8 cellular contexts compared by ENCODE assay signal in genomic region chr9:95505676-95506437, GRCh38. TPM values are rescaled to one million over a fixed set of nuclear protein-coding genes. Genes with fewer than 3 reads are reported as not detected.
DNase-seq lines count a peak whose midpoint lies in the region; ATAC-seq and TF ChIP-seq lines count a peak whose summit lies in the region.

No MANE protein-coding gene starts in this region.

- peak; percentile 27 for ATAC-seq in GM19463 (IDR thresholded peaks at IDR 0.05; ENCODE audit: unreplicated experiment)
- peak; percentile 3 to 4 for ATAC-seq in naive thymus-derived CD8-positive, alpha-beta T cell

- H3K9ac ChIP-seq in fibroblast of lung (ENCODE audit: insufficient read depth, low read length): peak overlapping the region; percentile 66

- CTCF ChIA-PET in CD8-positive, alpha-beta memory T cell (lab: Charles Lee): interaction anchor here (0.7 to 2.0 kb wide), 3 partner anchors 11 to 44 kb away, joined by 3 to 14 read pairs (median 4); partner anchors contain the start of gene PTCH1

- no peak for TF ChIP-seq POLR2A in vagina (IDR thresholded peaks at IDR 0.05)

- H3K9me3 ChIP-seq in CD8-positive, alpha-beta memory T cell (ENCODE audit: low read length): no peaks in the 10 kb centered on the region
- H3K9me3 ChIP-seq in fibroblast of lung (ENCODE audit: control insufficient read depth, insufficient read depth, low read depth, low read length) (no peaks in the 10 kb centered on the region), vagina (no peaks in the 10 kb centered on the region)

- peaks cover 24% of the 10 kb centered on the region for H3K4me1 ChIP-seq in CD8-positive, alpha-beta memory T cell (ENCODE audit: insufficient read depth, low read length)
- peaks cover 3% of the 10 kb centered on the region for H3K4me1 ChIP-seq in fibroblast of lung (ENCODE audit: control insufficient read depth, extremely low read depth, insufficient read depth, low read length)
- peaks cover 33% of the 10 kb centered on the region for H3K4me1 ChIP-seq in vagina

- H3K79me2 ChIP-seq in fibroblast of lung (ENCODE audit: control insufficient read depth, insufficient read depth, low read length): peaks cover 1% of the 10 kb centered on the region

- peaks cover 0 to 21% (median 1%) of the 10 kb centered on the region in 3 donors for H3K36me3 Mint-ChIP-seq in CD8-positive, alpha-beta memory T cell
- peaks cover 0 to 2% (median 0%) of the 10 kb centered on the region in 3 donors for H3K36me3 Mint-ChIP-seq in naive thymus-derived CD8-positive, alpha-beta T cell

- intact Hi-C loops in vagina (cut with DNase I): loop anchor here (5.0 kb wide), 1 partner anchor 371 kb away; the partner anchor contains the start of gene ERCC6L2

- H3K27me3 Mint-ChIP-seq in CD8-positive, alpha-beta memory T cell: peaks cover 18 to 26% of the 10 kb centered on the region in 2 donors
- peaks cover 0 to 32% (median 0%) of the 10 kb centered on the region in 5 donors for H3K27me3 Mint-ChIP-seq in naive thymus-derived CD8-positive, alpha-beta T cell

- POLR2A ChIA-PET in CD8-positive, alpha-beta memory T cell (lab: Charles Lee): interaction anchor here (0.6 to 2.6 kb wide), 3 partner anchors 11 to 810 kb away, joined by 4 to 33 read pairs (median 6); no protein-coding TSS in a partner anchor
- POLR2A ChIA-PET in naive thymus-derived CD8-positive, alpha-beta T cell (lab: Charles Lee): interaction anchor here (1.1 to 6.0 kb wide), 6 partner anchors 11 to 382 kb away, joined by 3 to 99 read pairs (median 8); partner anchors contain the start of genes ERCC6L2 and PTCH1

- peak overlapping the region; percentile 49 for H2AFZ ChIP-seq in fibroblast of lung (ENCODE audit: low read length)

- H3K4me2 ChIP-seq in fibroblast of lung (ENCODE audit: extremely low read depth, insufficient read depth, low read length): peak overlapping the region; percentile 78

- TF ChIP-seq CTCF in fibroblast of lung (conservative IDR thresholded peaks at IDR 0.05 in 1 of 2, IDR thresholded peaks at IDR 0.05 in 1 of 2; ENCODE audit: low read depth in 1 of 2, low read length in 2 of 2): no peak
- TF ChIP-seq CTCF in vagina (IDR thresholded peaks at IDR 0.05): no peak

- peaks cover 60 to 72% (median 65%) of the 10 kb centered on the region in 3 donors for H3K4me1 Mint-ChIP-seq in CD8-positive, alpha-beta memory T cell
- H3K4me1 Mint-ChIP-seq in naive thymus-derived CD8-positive, alpha-beta T cell: peaks cover 38 to 72% (median 56%) of the 10 kb centered on the region in 4 donors

- H3K36me3 ChIP-seq in CD8-positive, alpha-beta memory T cell (ENCODE audit: insufficient read depth, low read length): no peaks in the 10 kb centered on the region
- H3K36me3 ChIP-seq in fibroblast of lung (ENCODE audit: control insufficient read depth, insufficient read depth, low read length) (no peaks in the 10 kb centered on the region), vagina (no peaks in the 10 kb centered on the region)

- H3K27ac Mint-ChIP-seq in CD8-positive, alpha-beta memory T cell: peak overlapping the region; percentile 60 to 94 (median 88)
- H3K27ac Mint-ChIP-seq in naive thymus-derived CD8-positive, alpha-beta T cell: peak overlapping the region; percentile 82 to 94 (median 90)

- peak overlapping the region; percentile 84 for H3K4me3 ChIP-seq in CD8-positive, alpha-beta memory T cell (ENCODE audit: low read length)
- peak overlapping the region; percentile 74 to 89 (median 82) for H3K4me3 ChIP-seq in fibroblast of lung (replicated peaks in 1 of 4; ENCODE audit: control extremely low read depth in 1 of 4, insufficient read depth in 1 of 4, low read depth in 3 of 4, low read length in 4 of 4)
- peak overlapping the region; percentile 76 to 87 for H3K4me3 ChIP-seq in vagina

- H3K27me3 ChIP-seq in CD8-positive, alpha-beta memory T cell (ENCODE audit: insufficient read depth, low read length, poor library complexity, severe bottlenecking): no peaks in the 10 kb centered on the region
- H3K27me3 ChIP-seq in fibroblast of lung (ENCODE audit: control insufficient read depth, insufficient read depth, low read length): no peaks in the 10 kb centered on the region
- H3K27me3 ChIP-seq in vagina: no peaks in the 10 kb centered on the region

- DNase-seq in CD8-positive, alpha-beta memory T cell: peak in 3 of 5 donors; percentile 22 to 57 (median 24)
- DNase-seq in NCI-H1930 (lab: John Stamatoyannopoulos, UW) (peak; percentile 31 to 41), fibroblast of lung (ENCODE audit: low read depth in 2 of 2) (peak; percentile 58 to 75), vagina (ENCODE audit: extremely low spot score in 2 of 2) (no peak), NCI-H446 treated with DMSO at 0.1 percent for 48 hours (lab: John Stamatoyannopoulos, UW) (no peak)
- DNase-seq in activated T-cell treated with anti-CD3 and anti-CD28 coated beads, Interleukin-2, amount 50 U/mL, for 1 hour: peak; percentile 56
- DNase-seq in naive thymus-derived CD8-positive, alpha-beta T cell: peak in 6 of 10 donors; percentile 6 to 40 (median 30)

- no peaks in the 10 kb centered on the region for H4K20me1 ChIP-seq in fibroblast of lung (ENCODE audit: control insufficient read depth, extremely low read depth, insufficient read depth, low read length)

- H3K9me3 Mint-ChIP-seq in CD8-positive, alpha-beta memory T cell: peaks cover 0 to 2% (median 0%) of the 10 kb centered on the region in 5 donors
- no peaks in the 10 kb centered on the region for H3K9me3 Mint-ChIP-seq in naive thymus-derived CD8-positive, alpha-beta T cell

- H3K27ac ChIP-seq in CD8-positive, alpha-beta memory T cell (ENCODE audit: low read depth, low read length): peak overlapping the region; percentile 66
- H3K27ac ChIP-seq in fibroblast of lung (ENCODE audit: insufficient read depth, low read length): peak overlapping the region; percentile 37
- H3K27ac ChIP-seq in vagina: peak overlapping the region; percentile 93

- peak overlapping the region; percentile 89 to 100 (median 99) for H3K4me3 Mint-ChIP-seq in CD8-positive, alpha-beta memory T cell
- peak overlapping the region; percentile 87 to 100 (median 96) for H3K4me3 Mint-ChIP-seq in naive thymus-derived CD8-positive, alpha-beta T cell

RNA-seq across cellular contexts. Expression of gene PTCH1, which starts 10.9 kb away (rescaled TPM):
- 1 to 10 TPM; 7.1 to 7.9 TPM for total RNA-seq in CD8-positive, alpha-beta memory T cell
- 23.3 TPM for polyA plus RNA-seq in CD8-positive, alpha-beta memory T cell
- total RNA-seq in fibroblast of lung: 18.0 and 20.1 TPM in 2 replicates
- polyA plus RNA-seq in fibroblast of lung: 3.2 and 3.3 TPM in 2 replicates
- 4.5 and 6.5 TPM in 2 replicates for polyA plus RNA-seq in fibroblast of lung (2012)
- polyA minus RNA-seq in fibroblast of lung (ENCODE audit: low replicate concordance): 15.9 and 22.9 TPM in 2 replicates
- total RNA-seq in naive thymus-derived CD8-positive, alpha-beta T cell: 10 to 100 TPM; 47.7 to 49.6 TPM
- polyA plus RNA-seq in naive thymus-derived CD8-positive, alpha-beta T cell: 10 to 100 TPM; 10.5 to 18.1 (median 17.3) TPM
- 14.2 TPM for total RNA-seq in vagina

Comparison
In these comparisons a context has a peak if more than half of its experiments do, and no peak if none do; other contexts are left out.
1. DNase-seq: peak in CD8-positive, alpha-beta memory T cell (3 of 5), NCI-H1930 (2 of 2), activated T-cell treated with anti-CD3 and anti-CD28 coated beads, Interleukin-2, amount 50 U/mL, for 1 hour (single experiment), fibroblast of lung (2 of 2) and naive thymus-derived CD8-positive, alpha-beta T cell (6 of 10); none in vagina (0 of 2) and NCI-H446 treated with DMSO at 0.1 percent for 48 hours (single experiment).
2. H3K27ac ChIP-seq: peak in every context shown above with its lines; median percentile 93 in vagina; 66 in CD8-positive, alpha-beta memory T cell; 37 in fibroblast of lung.
3. Peak in every context shown above with its lines, with median percentiles within 50 percentile points of each other: H3K4me3 ChIP-seq.